In the genomic region with DNA sequence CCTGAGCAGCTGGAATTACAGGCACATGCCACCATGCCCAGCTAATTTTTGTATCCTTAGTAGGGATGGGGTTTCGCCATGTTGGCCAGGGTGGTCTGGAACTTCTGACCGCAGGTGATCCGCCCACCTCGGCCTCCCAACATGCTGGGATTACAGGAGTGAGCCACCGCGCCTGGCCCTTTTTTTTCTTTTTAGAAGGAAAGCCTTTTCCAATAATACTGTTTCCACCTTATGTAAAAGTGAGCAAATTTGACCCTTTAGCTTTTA, we compare ENCODE assay signal across 3 cellular contexts.
TF ChIP-seq lines count a peak whose summit lies in the region.

No MANE protein-coding gene starts in this region.

TF ChIP-seq in SK-N-SH, 30 proteins besides CTCF, POLR2A, EP300 and RAD21:
- TF ChIP-seq, protein P1, sequence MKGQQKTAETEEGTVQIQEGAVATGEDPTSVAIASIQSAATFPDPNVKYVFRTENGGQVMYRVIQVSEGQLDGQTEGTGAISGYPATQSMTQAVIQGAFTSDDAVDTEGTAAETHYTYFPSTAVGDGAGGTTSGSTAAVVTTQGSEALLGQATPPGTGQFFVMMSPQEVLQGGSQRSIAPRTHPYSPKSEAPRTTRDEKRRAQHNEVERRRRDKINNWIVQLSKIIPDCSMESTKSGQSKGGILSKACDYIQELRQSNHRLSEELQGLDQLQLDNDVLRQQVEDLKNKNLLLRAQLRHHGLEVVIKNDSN (IDR thresholded peaks at IDR 0.05; ENCODE audit: borderline replicate concordance, low read depth), result no peak
- TF ChIP-seq CHD2 (IDR thresholded peaks at IDR 0.05; ENCODE audit: low read length, partially characterized antibody) (no peak), TAF1 (IDR thresholded peaks at IDR 0.05; ENCODE audit: borderline replicate concordance, low read depth, low read length) (no peak), FOSL2 (IDR thresholded peaks at IDR 0.05; ENCODE audit: borderline replicate concordance, low read depth) (no peak), RFX5 (IDR thresholded peaks at IDR 0.05; ENCODE audit: low read length) (no peak), EZH2phosphoT487 (IDR thresholded peaks at IDR 0.05; ENCODE audit: borderline replicate concordance, low read depth) (no peak), MEF2A (IDR thresholded peaks at IDR 0.05; ENCODE audit: borderline replicate concordance, low read depth) (no peak), RCOR1 (IDR thresholded peaks at IDR 0.05; ENCODE audit: low read length) (no peak), FOXM1 (IDR thresholded peaks at IDR 0.05; ENCODE audit: low read depth) (no peak), NFIC (IDR thresholded peaks at IDR 0.05; ENCODE audit: borderline replicate concordance) (no peak)
- TF ChIP-seq, protein P2, sequence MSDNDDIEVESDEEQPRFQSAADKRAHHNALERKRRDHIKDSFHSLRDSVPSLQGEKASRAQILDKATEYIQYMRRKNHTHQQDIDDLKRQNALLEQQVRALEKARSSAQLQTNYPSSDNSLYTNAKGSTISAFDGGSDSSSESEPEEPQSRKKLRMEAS (IDR thresholded peaks at IDR 0.05; ENCODE audit: low read depth), result no peak
- TF ChIP-seq, protein P3, sequence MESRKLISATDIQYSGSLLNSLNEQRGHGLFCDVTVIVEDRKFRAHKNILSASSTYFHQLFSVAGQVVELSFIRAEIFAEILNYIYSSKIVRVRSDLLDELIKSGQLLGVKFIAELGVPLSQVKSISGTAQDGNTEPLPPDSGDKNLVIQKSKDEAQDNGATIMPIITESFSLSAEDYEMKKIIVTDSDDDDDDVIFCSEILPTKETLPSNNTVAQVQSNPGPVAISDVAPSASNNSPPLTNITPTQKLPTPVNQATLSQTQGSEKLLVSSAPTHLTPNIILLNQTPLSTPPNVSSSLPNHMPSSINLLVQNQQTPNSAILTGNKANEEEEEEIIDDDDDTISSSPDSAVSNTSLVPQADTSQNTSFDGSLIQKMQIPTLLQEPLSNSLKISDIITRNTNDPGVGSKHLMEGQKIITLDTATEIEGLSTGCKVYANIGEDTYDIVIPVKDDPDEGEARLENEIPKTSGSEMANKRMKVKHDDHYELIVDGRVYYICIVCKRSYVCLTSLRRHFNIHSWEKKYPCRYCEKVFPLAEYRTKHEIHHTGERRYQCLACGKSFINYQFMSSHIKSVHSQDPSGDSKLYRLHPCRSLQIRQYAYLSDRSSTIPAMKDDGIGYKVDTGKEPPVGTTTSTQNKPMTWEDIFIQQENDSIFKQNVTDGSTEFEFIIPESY (IDR thresholded peaks at IDR 0.05; ENCODE audit: borderline replicate concordance, low read depth), result no peak
- TF ChIP-seq, protein P4, sequence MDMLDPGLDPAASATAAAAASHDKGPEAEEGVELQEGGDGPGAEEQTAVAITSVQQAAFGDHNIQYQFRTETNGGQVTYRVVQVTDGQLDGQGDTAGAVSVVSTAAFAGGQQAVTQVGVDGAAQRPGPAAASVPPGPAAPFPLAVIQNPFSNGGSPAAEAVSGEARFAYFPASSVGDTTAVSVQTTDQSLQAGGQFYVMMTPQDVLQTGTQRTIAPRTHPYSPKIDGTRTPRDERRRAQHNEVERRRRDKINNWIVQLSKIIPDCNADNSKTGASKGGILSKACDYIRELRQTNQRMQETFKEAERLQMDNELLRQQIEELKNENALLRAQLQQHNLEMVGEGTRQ (IDR thresholded peaks at IDR 0.05; ENCODE audit: borderline replicate concordance, low read depth, low read length), result no peak

TF ChIP-seq in SK-N-SH treated with all-trans-retinoic acid at 6 μM for 48 hours, 23 proteins besides CTCF, POLR2A, EP300 and RAD21 (continues in another document):
- TF ChIP-seq, protein P5, sequence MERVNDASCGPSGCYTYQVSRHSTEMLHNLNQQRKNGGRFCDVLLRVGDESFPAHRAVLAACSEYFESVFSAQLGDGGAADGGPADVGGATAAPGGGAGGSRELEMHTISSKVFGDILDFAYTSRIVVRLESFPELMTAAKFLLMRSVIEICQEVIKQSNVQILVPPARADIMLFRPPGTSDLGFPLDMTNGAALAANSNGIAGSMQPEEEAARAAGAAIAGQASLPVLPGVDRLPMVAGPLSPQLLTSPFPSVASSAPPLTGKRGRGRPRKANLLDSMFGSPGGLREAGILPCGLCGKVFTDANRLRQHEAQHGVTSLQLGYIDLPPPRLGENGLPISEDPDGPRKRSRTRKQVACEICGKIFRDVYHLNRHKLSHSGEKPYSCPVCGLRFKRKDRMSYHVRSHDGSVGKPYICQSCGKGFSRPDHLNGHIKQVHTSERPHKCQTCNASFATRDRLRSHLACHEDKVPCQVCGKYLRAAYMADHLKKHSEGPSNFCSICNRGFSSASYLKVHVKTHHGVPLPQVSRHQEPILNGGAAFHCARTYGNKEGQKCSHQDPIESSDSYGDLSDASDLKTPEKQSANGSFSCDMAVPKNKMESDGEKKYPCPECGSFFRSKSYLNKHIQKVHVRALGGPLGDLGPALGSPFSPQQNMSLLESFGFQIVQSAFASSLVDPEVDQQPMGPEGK (CRISPR knock-in tag; IDR thresholded peaks at IDR 0.05; ENCODE audit: borderline replicate concordance), result no peak
- TF ChIP-seq PPARA (CRISPR knock-in tag; IDR thresholded peaks at IDR 0.05; ENCODE audit: borderline replicate concordance) (no peak), ARNTL (CRISPR knock-in tag; IDR thresholded peaks at IDR 0.05; ENCODE audit: borderline replicate concordance, low read depth) (no peak), ESRRG (CRISPR knock-in tag; IDR thresholded peaks at IDR 0.05) (no peak), SNAI2 (CRISPR knock-in tag; IDR thresholded peaks at IDR 0.05) (no peak), TOX (CRISPR knock-in tag; IDR thresholded peaks at IDR 0.05; ENCODE audit: borderline replicate concordance) (no peak), TCF4 (CRISPR knock-in tag; IDR thresholded peaks at IDR 0.05; ENCODE audit: borderline replicate concordance) (no peak), ZFP3 (CRISPR knock-in tag; IDR thresholded peaks at IDR 0.05) (no peak), ZC3H10 (CRISPR knock-in tag; IDR thresholded peaks at IDR 0.05) (no peak), BACH2 (CRISPR knock-in tag; IDR thresholded peaks at IDR 0.05; ENCODE audit: borderline replicate concordance) (no peak), CSDC2 (CRISPR knock-in tag; IDR thresholded peaks at IDR 0.05) (no peak), RARB (CRISPR knock-in tag; IDR thresholded peaks at IDR 0.05) (no peak), ZFP30 (CRISPR knock-in tag; IDR thresholded peaks at IDR 0.05) (no peak)
- TF ChIP-seq, protein P6, sequence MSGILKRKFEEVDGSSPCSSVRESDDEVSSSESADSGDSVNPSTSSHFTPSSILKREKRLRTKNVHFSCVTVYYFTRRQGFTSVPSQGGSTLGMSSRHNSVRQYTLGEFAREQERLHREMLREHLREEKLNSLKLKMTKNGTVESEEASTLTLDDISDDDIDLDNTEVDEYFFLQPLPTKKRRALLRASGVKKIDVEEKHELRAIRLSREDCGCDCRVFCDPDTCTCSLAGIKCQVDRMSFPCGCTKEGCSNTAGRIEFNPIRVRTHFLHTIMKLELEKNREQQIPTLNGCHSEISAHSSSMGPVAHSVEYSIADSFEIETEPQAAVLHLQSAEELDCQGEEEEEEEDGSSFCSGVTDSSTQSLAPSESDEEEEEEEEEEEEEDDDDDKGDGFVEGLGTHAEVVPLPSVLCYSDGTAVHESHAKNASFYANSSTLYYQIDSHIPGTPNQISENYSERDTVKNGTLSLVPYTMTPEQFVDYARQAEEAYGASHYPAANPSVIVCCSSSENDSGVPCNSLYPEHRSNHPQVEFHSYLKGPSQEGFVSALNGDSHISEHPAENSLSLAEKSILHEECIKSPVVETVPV (CRISPR knock-in tag; IDR thresholded peaks at IDR 0.05), result no peak
- TF ChIP-seq, protein P7, sequence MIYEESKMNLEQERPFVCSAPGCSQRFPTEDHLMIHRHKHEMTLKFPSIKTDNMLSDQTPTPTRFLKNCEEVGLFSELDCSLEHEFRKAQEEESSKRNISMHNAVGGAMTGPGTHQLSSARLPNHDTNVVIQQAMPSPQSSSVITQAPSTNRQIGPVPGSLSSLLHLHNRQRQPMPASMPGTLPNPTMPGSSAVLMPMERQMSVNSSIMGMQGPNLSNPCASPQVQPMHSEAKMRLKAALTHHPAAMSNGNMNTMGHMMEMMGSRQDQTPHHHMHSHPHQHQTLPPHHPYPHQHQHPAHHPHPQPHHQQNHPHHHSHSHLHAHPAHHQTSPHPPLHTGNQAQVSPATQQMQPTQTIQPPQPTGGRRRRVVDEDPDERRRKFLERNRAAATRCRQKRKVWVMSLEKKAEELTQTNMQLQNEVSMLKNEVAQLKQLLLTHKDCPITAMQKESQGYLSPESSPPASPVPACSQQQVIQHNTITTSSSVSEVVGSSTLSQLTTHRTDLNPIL (CRISPR knock-in tag; IDR thresholded peaks at IDR 0.05; ENCODE audit: low read depth), result no peak
- TF ChIP-seq, protein P8, sequence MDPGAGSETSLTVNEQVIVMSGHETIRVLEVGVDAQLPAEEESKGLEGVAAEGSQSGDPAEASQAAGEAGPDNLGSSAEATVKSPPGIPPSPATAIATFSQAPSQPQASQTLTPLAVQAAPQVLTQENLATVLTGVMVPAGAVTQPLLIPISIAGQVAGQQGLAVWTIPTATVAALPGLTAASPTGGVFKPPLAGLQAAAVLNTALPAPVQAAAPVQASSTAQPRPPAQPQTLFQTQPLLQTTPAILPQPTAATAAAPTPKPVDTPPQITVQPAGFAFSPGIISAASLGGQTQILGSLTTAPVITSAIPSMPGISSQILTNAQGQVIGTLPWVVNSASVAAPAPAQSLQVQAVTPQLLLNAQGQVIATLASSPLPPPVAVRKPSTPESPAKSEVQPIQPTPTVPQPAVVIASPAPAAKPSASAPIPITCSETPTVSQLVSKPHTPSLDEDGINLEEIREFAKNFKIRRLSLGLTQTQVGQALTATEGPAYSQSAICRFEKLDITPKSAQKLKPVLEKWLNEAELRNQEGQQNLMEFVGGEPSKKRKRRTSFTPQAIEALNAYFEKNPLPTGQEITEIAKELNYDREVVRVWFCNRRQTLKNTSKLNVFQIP (CRISPR knock-in tag; IDR thresholded peaks at IDR 0.05; ENCODE audit: borderline replicate concordance, low read depth), result no peak

TF ChIP-seq in IMR-90, 13 proteins besides CTCF, POLR2A, EP300 and RAD21 (continued from another document):
- TF ChIP-seq, protein P9, sequence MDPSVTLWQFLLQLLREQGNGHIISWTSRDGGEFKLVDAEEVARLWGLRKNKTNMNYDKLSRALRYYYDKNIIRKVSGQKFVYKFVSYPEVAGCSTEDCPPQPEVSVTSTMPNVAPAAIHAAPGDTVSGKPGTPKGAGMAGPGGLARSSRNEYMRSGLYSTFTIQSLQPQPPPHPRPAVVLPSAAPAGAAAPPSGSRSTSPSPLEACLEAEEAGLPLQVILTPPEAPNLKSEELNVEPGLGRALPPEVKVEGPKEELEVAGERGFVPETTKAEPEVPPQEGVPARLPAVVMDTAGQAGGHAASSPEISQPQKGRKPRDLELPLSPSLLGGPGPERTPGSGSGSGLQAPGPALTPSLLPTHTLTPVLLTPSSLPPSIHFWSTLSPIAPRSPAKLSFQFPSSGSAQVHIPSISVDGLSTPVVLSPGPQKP (IDR thresholded peaks at IDR 0.05; ENCODE audit: borderline replicate concordance, low read depth, low read length), result no peak
- TF ChIP-seq FOS (IDR thresholded peaks at IDR 0.05; ENCODE audit: low read depth, low read length), result no peak
- TF ChIP-seq, protein P4 (IDR thresholded peaks at IDR 0.05; ENCODE audit: low read depth, low read length), result no peak
- no peak for TF ChIP-seq CHD1 (IDR thresholded peaks at IDR 0.05; ENCODE audit: low read depth, low read length)
